ENCODE assay signal across 20 cellular contexts in the genomic region with DNA sequence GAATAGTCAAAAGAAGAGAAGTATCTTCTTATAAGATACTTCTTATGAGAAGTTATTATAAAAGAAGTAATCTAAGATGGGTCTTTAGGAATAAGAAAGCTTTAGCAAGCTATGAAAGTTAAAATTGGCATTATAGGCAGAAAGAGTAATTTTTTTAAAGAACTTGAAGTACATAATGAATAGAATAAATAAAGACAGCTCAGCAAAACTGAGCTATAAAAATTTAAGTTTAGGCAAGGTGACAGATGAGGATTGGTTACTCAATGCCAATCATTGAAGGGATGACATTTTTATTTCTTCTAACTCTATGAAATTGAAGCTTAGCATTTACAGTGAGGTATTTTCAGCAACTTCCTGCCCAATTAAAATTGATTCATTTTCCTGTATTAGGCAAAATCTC.
DNase-seq lines count a peak whose midpoint lies in the region; ATAC-seq, FAIRE-seq and TF ChIP-seq lines count a peak whose summit lies in the region.
"Had no signal": no experiment of that assay in that cellular context is flagged by ENCODE, and none has a peak within 500 bp of the region (broad histone marks: within the 10 kb centered on the region; RNA-seq: fewer than 3 reads in every experiment).

No MANE protein-coding gene starts in this region.

- TF ChIP-seq RAD21 in A549 (conservative IDR thresholded peaks at IDR 0.05 in 1 of 2, IDR thresholded peaks at IDR 0.05 in 1 of 2) (no peak), HCT116 (IDR thresholded peaks at IDR 0.05; ENCODE audit: low read depth) (no peak)

- H3K9me2 ChIP-seq in HCT116 (ENCODE audit: insufficient read depth) = no peaks in the 10 kb centered on the region

- POLR2A ChIA-PET in A549 (lab: Yijun Ruan, JAX) (no interaction called here), HCT116 (lab: Charles Lee) (no interaction called here)

- no peaks in the 10 kb centered on the region for H3K36me3 ChIP-seq in HCT116 (ENCODE audit: control insufficient read depth in 1 of 2, insufficient read depth in 2 of 2, low read length in 2 of 2)
- no peaks in the 10 kb centered on the region for H3K36me3 ChIP-seq in SK-N-MC (ENCODE audit: insufficient read depth, low read length)
- H3K36me3 ChIP-seq in tibial nerve = no peaks in the 10 kb centered on the region
- H3K36me3 ChIP-seq: BLaER1 treated with 17β-estradiol and CSF1 and Interleukin-3, amounts not matched to agents 10 nM and 100 nM had no signal

- BruUV-seq in HCT116 (replicated peaks; lab: Mats Ljungman, UMichigan) = no TSS peak

- no peak for FAIRE-seq in A549 (lab: Jason Lieb, UNC)
- FAIRE-seq: D721Med, GM12891 had no signal

- DNase-seq in NOMO-1 (lab: John Stamatoyannopoulos, UW; ENCODE audit: unreplicated experiment in 2 of 2) = peak; percentile 0 to 1
- no peak for DNase-seq in NOMO-1 treated with DMSO at 0.1 percent for 48 hours (lab: John Stamatoyannopoulos, UW; ENCODE audit: unreplicated experiment)
- no peak for DNase-seq in A549 (ENCODE audit: low read depth in 1 of 2, low spot score in 1 of 2)
- DNase-seq in HCT116 (ENCODE audit: low read depth, low spot score) = no peak
- DNase-seq in SK-N-MC (ENCODE audit: low read depth, low spot score) = peak; percentile 12
- DNase-seq in tibial nerve (ENCODE audit: low spot score in 2 of 2) = no peak
- DNase-seq in activated T-cell treated with anti-CD3 and anti-CD28 coated beads, Interleukin-2, amount 50 U/mL, for 72 hours = no peak
- DNase-seq: 8988T; AML-193; Caco-2; Calu3; CD4-positive, alpha-beta T cell; CD8-positive, alpha-beta T cell; DMS79 treated with DMSO at 0.1 percent for 48 hours; GF-D8 had no signal

- no peak for ATAC-seq in A549
- no peak for ATAC-seq in HCT116
- no peak for ATAC-seq in activated T-cell treated with anti-CD3 and anti-CD28 coated beads, Interleukin-2, amount 50 U/mL, for 72 hours (replicated peaks in 1 of 2)
- ATAC-seq: CD8-positive, alpha-beta T cell had no signal

- intact Hi-C loops in HCT116 (cut with micrococcal nuclease) = no loop called here

- peak overlapping the region; percentile 36 for H2AFZ ChIP-seq in HCT116 (ENCODE audit: low read depth, low read length, poor library complexity, severe bottlenecking)

- H3K27ac ChIP-seq in A549 (no peak overlapping the region), HCT116 (ENCODE audit: low read depth, low read length) (no peak overlapping the region), SK-N-MC (no peak overlapping the region; the same call in 1 of the 2 replicates), tibial nerve (no peak overlapping the region)
- H3K27ac ChIP-seq: BLaER1 treated with 17β-estradiol and CSF1 and Interleukin-3, amounts not matched to agents 10 nM and 100 nM; C4-2B had no signal

- TF ChIP-seq POLR2A in A549 (IDR thresholded peaks at IDR 0.05; ENCODE audit: low read length) = no peak
- no peak for TF ChIP-seq POLR2A in HCT116 (IDR thresholded peaks at IDR 0.05; ENCODE audit: borderline replicate concordance, extremely low read depth, insufficient read depth, insufficient read length)
- no peak for TF ChIP-seq POLR2A in tibial nerve (IDR thresholded peaks at IDR 0.05)

- H3K9me3 Mint-ChIP-seq in activated T-cell treated with anti-CD3 and anti-CD28 coated beads, Interleukin-2, amount 50 U/mL, for 72 hours = peaks cover 10 to 14% of the 10 kb centered on the region in 2 donors

- RAD21 ChIA-PET in HCT116 (lab: Charles Lee; ENCODE audit: low non-redundant PET in 1 of 2, low total read pairs in 2 of 2, uncharacterized antibody in 2 of 2, unreplicated experiment in 2 of 2) = no interaction called here

- TF ChIP-seq EP300 in A549 (IDR thresholded peaks at IDR 0.05) (no peak), tibial nerve (IDR thresholded peaks at IDR 0.05) (no peak)

- H3K27ac Mint-ChIP-seq in activated T-cell treated with anti-CD3 and anti-CD28 coated beads, Interleukin-2, amount 50 U/mL, for 72 hours = no peak overlapping the region
- H3K27ac Mint-ChIP-seq: B cell; CD4-positive, alpha-beta T cell; CD8-positive, alpha-beta T cell had no signal

- H3K4me1 ChIP-seq in A549 (no peaks in the 10 kb centered on the region), HCT116 (ENCODE audit: control insufficient read depth in 1 of 2, insufficient read depth in 2 of 2, low read length in 2 of 2) (no peaks in the 10 kb centered on the region), tibial nerve (no peaks in the 10 kb centered on the region)
- H3K4me1 ChIP-seq: BLaER1 treated with 17β-estradiol and CSF1 and Interleukin-3, amounts not matched to agents 10 nM and 100 nM had no signal

- H3K79me2 ChIP-seq in HCT116 (ENCODE audit: insufficient read depth, low read length) = no peaks in the 10 kb centered on the region

- H3K9ac ChIP-seq in HCT116 (ENCODE audit: low read length) = no peak overlapping the region
- H3K9ac ChIP-seq in SK-N-MC (ENCODE audit: insufficient read length) = no peak overlapping the region
- H3K9ac ChIP-seq: BLaER1 treated with 17β-estradiol and CSF1 and Interleukin-3, amounts not matched to agents 10 nM and 100 nM had no signal

- H3K4me2 ChIP-seq in A549 (no peak overlapping the region), HCT116 (ENCODE audit: low read length) (no peak overlapping the region)
- H3K4me2 ChIP-seq: BLaER1 treated with 17β-estradiol and CSF1 and Interleukin-3, amounts not matched to agents 10 nM and 100 nM had no signal

- H4K20me1 ChIP-seq in HCT116 (ENCODE audit: insufficient read depth) = no peaks in the 10 kb centered on the region
- H4K20me1 ChIP-seq: BLaER1 treated with 17β-estradiol and CSF1 and Interleukin-3, amounts not matched to agents 10 nM and 100 nM had no signal

- no peaks in the 10 kb centered on the region for H3K27me3 Mint-ChIP-seq in activated T-cell treated with anti-CD3 and anti-CD28 coated beads, Interleukin-2, amount 50 U/mL, for 72 hours (ENCODE audit: low read depth)
- H3K27me3 Mint-ChIP-seq: B cell; CD4-positive, alpha-beta T cell had no signal

- H3K27me3 ChIP-seq in HCT116 (ENCODE audit: insufficient read depth, low read length) (no peaks in the 10 kb centered on the region), tibial nerve (no peaks in the 10 kb centered on the region)
- H3K27me3 ChIP-seq: BLaER1 treated with 17β-estradiol and CSF1 and Interleukin-3, amounts not matched to agents 10 nM and 100 nM had no signal

- H3K9me3 ChIP-seq in A549 (peaks cover 5% of the 10 kb centered on the region; the same call in 1 of the 3 replicates), HCT116 (ENCODE audit: control insufficient read depth in 1 of 2, insufficient read depth in 1 of 2, low read depth in 1 of 2, low read length in 2 of 2) (no peaks in the 10 kb centered on the region), SK-N-MC (ENCODE audit: low read depth, low read length) (no peaks in the 10 kb centered on the region), tibial nerve (peaks cover 0 to 15% (median 0%) of the 10 kb centered on the region in 4 donors)
- H3K9me3 ChIP-seq: BLaER1 treated with 17β-estradiol and CSF1 and Interleukin-3, amounts not matched to agents 10 nM and 100 nM; Caco-2 had no signal

- no peak for TF ChIP-seq CTCF in A549 (IDR thresholded peaks at IDR 0.05)
- no peak for TF ChIP-seq CTCF in HCT116 (IDR thresholded peaks at IDR 0.05 in 2 of 3, conservative IDR thresholded peaks at IDR 0.05 in 1 of 3; ENCODE audit: borderline replicate concordance in 1 of 3, insufficient read depth in 1 of 3, low read depth in 2 of 3, low read length in 2 of 3)
- no peak for TF ChIP-seq CTCF in tibial nerve (IDR thresholded peaks at IDR 0.05)

- no peak overlapping the region for H3K4me3 Mint-ChIP-seq in activated T-cell treated with anti-CD3 and anti-CD28 coated beads, Interleukin-2, amount 50 U/mL, for 72 hours
- H3K4me3 Mint-ChIP-seq: B cell; CD4-positive, alpha-beta T cell; CD8-positive, alpha-beta T cell had no signal

- H3K4me3 ChIP-seq in A549 (no peak overlapping the region), HCT116 (replicated peaks in 1 of 2; ENCODE audit: low read depth in 1 of 2, low read length in 2 of 2) (no peak overlapping the region), SK-N-MC (no peak overlapping the region), tibial nerve (no peak overlapping the region)
- H3K4me3 ChIP-seq: BLaER1 treated with 17β-estradiol and CSF1 and Interleukin-3, amounts not matched to agents 10 nM and 100 nM had no signal

- H3K36me3 Mint-ChIP-seq in activated T-cell treated with anti-CD3 and anti-CD28 coated beads, Interleukin-2, amount 50 U/mL, for 72 hours (ENCODE audit: insufficient read depth in 2 of 2) = peaks cover 1% of the 10 kb centered on the region in 2 donors
- H3K36me3 Mint-ChIP-seq: CD8-positive, alpha-beta T cell had no signal

- H3K4me1 Mint-ChIP-seq in activated T-cell treated with anti-CD3 and anti-CD28 coated beads, Interleukin-2, amount 50 U/mL, for 72 hours (ENCODE audit: low read depth) = no peaks in the 10 kb centered on the region
- H3K4me1 Mint-ChIP-seq: B cell had no signal

- CTCF ChIA-PET in A549 (lab: Yijun Ruan, JAX) = no interaction called here
- CTCF ChIA-PET in HCT116 (lab: Charles Lee) = no interaction called here

TF ChIP-seq in A549, 52 proteins besides CTCF, POLR2A, EP300 and RAD21:
- TF ChIP-seq RNF2 (IDR thresholded peaks at IDR 0.05; ENCODE audit: borderline replicate concordance, low read depth) (no peak), MAFK (IDR thresholded peaks at IDR 0.05; ENCODE audit: partially characterized antibody) (peak; percentile 52)
TF ChIP-seq in A549: peak in this region for 1.

TF ChIP-seq in HCT116, 20 proteins besides CTCF, POLR2A, EP300 and RAD21 (continues in another document):
- TF ChIP-seq ZFX (IDR thresholded peaks at IDR 0.05) (no peak), ZBTB33 (IDR thresholded peaks at IDR 0.05; ENCODE audit: extremely low read depth, insufficient replicate concordance, low read length) (no peak), ZNF274 (IDR thresholded peaks at IDR 0.05; ENCODE audit: low read depth, low read length) (no peak), ELF1 (IDR thresholded peaks at IDR 0.05; ENCODE audit: borderline replicate concordance, low read depth) (no peak), SRF (IDR thresholded peaks at IDR 0.05; ENCODE audit: low read depth) (no peak), TCF7L2 (IDR thresholded peaks at IDR 0.05; ENCODE audit: borderline replicate concordance, extremely low read depth, insufficient read depth, insufficient read length) (no peak), EZH2 (IDR thresholded peaks at IDR 0.05) (no peak)

Comparison
In these comparisons a context has a peak if more than half of its experiments do, and no peak if none do; other contexts are left out.
1. DNase-seq: peak in NOMO-1 (2 of 2) and SK-N-MC (single experiment); none in NOMO-1 treated with DMSO at 0.1 percent for 48 hours (single experiment), A549 (0 of 2), HCT116 (single experiment), tibial nerve (0 of 2) and activated T-cell treated with anti-CD3 and anti-CD28 coated beads, Interleukin-2, amount 50 U/mL, for 72 hours (0 of 2).